26 cellular contexts compared by ENCODE assay signal in the genomic region with DNA sequence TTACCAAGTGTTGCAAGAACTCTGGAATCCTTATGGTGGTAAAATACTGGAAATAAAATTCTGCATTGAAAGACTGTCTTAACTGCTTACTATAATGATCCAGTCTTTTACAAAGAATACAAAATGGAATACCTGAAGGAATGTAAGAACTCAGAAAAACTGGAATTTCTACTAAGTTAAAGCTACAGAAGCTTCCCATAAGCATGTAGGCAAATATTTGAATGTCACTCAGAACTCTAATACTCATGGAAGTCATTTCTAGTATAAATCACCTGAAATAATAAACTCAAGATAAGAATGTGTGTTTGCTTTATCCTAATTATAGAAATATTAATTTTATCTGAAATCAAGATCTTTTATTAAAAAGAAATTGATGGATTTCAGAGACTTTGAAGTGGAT.
"Had no signal": no experiment of that assay in that cellular context is flagged by ENCODE, and none has a peak within 500 bp of the region (broad histone marks: within the 10 kb centered on the region; RNA-seq: fewer than 3 reads in every experiment).

No MANE protein-coding gene starts in this region.

- H3K4me2 ChIP-seq: hepatocyte had no signal

- ATAC-seq: esophagus mucosa; gastrocnemius medialis; left colon; left lobe of liver; left ventricle myocardium superior; naive thymus-derived CD4-positive, alpha-beta T cell had no signal

- H3K27ac ChIP-seq: coronary artery, dorsolateral prefrontal cortex, epithelial cell of prostate, esophagus squamous epithelium, gastrocnemius medialis, hepatocyte, lower lobe of right lung had no signal

- H3K9me3 ChIP-seq: esophagus squamous epithelium, gastrocnemius medialis, lower lobe of right lung had no signal

- H2AFZ ChIP-seq: hepatocyte had no signal

- H3K27me3 ChIP-seq: dorsolateral prefrontal cortex, esophagus squamous epithelium, gastrocnemius medialis, hepatocyte had no signal

- H3K4me1 ChIP-seq: esophagus squamous epithelium, gastrocnemius medialis, lower lobe of right lung had no signal

- H3K4me3 ChIP-seq: coronary artery, dorsolateral prefrontal cortex, esophagus squamous epithelium, gastrocnemius medialis, hepatocyte, lower lobe of right lung had no signal

- H3K79me2 ChIP-seq: hepatocyte had no signal

- H3K36me3 ChIP-seq: esophagus squamous epithelium, gastrocnemius medialis, lower lobe of right lung had no signal

- DNase-seq: cerebellar nuclear complex; dermis blood vessel endothelial cell; dorsolateral prefrontal cortex; effector CD4-positive, alpha-beta T cell; effector memory CD4-positive, alpha-beta T cell; erythroblast; esophagus squamous epithelium; foreskin fibroblast; foreskin melanocyte; gastrocnemius medialis; glutamatergic neuron; head of caudate nucleus; hypothalamus; immature natural killer cell; kidney glomerular epithelial cell; left colon; left ventricle myocardium superior; lower lobe of right lung; mesendoderm; midbrain; naive thymus-derived CD4-positive, alpha-beta T cell had no signal
